In genomic region chr17:80906364-80907259, GRCh38 we compare ENCODE assay signal across 21 cellular contexts.
DNase-seq lines count a peak whose midpoint lies in the region; ATAC-seq and TF ChIP-seq lines count a peak whose summit lies in the region.
"Had no signal": no experiment of that assay in that cellular context is flagged by ENCODE, and none has a peak within 500 bp of the region (broad histone marks: within the 10 kb centered on the region; RNA-seq: fewer than 3 reads in every experiment).

No MANE protein-coding gene starts in this region.

- H3K4me3 Mint-ChIP-seq in activated T-helper 17 cell treated with anti-CD3 and anti-CD28 coated beads, Interleukin-2, amount 50 U/mL, for 72 hours = no peak overlapping the region
- no peak overlapping the region for H3K4me3 Mint-ChIP-seq in neural crest cell
- H3K4me3 Mint-ChIP-seq: CD14-positive monocyte had no signal

- ATAC-seq in Right ventricle myocardium inferior (peak; percentile 10), left ventricle myocardium superior (no peak), HG02588 (IDR thresholded peaks at IDR 0.05; ENCODE audit: unreplicated experiment) (no peak)
- peak; percentile 27 for ATAC-seq in activated T-helper 17 cell treated with anti-CD3 and anti-CD28 coated beads, Interleukin-2, amount 50 U/mL, for 72 hours (replicated peaks)
- ATAC-seq: HCT116 had no signal

- intact Hi-C loops in Right ventricle myocardium inferior (cut with DNase I) (no loop called here), left ventricle myocardium superior (cut with micrococcal nuclease) (no loop called here)

- H3K36me3 Mint-ChIP-seq in activated T-helper 17 cell treated with anti-CD3 and anti-CD28 coated beads, Interleukin-2, amount 50 U/mL, for 72 hours (ENCODE audit: low read depth) = peaks cover 100% of the 10 kb centered on the region
- peaks cover 3% of the 10 kb centered on the region for H3K36me3 Mint-ChIP-seq in neural crest cell (ENCODE audit: low read depth)

- no peak for DNase-seq in Right ventricle myocardium inferior (ENCODE audit: missing footprints)
- DNase-seq in left ventricle myocardium superior = no peak
- DNase-seq in neural crest cell (ENCODE audit: low read depth, low spot score) = no peak
- no peak for DNase-seq in central memory CD4-positive, alpha-beta T cell
- no peak for DNase-seq in NCI-H146 treated with DMSO at 0.1 percent for 48 hours (lab: John Stamatoyannopoulos, UW; ENCODE audit: unreplicated experiment)
- DNase-seq: 8988T, EL, GF-D8, GOT3, KBM-7, NCI-H1092, NCI-H1436, NCI-H1930, NCI-H2227 treated with DMSO at 0.1 percent for 48 hours, NCI-H510A treated with DMSO at 0.1 percent for 48 hours, NCI-H748 treated with DMSO at 0.1 percent for 48 hours, PC-9 had no signal

- H3K27me3 Mint-ChIP-seq in activated T-helper 17 cell treated with anti-CD3 and anti-CD28 coated beads, Interleukin-2, amount 50 U/mL, for 72 hours = no peaks in the 10 kb centered on the region
- no peaks in the 10 kb centered on the region for H3K27me3 Mint-ChIP-seq in neural crest cell (ENCODE audit: low read depth)

- peaks cover 26% of the 10 kb centered on the region for H3K4me1 Mint-ChIP-seq in activated T-helper 17 cell treated with anti-CD3 and anti-CD28 coated beads, Interleukin-2, amount 50 U/mL, for 72 hours
- peaks cover 12% of the 10 kb centered on the region for H3K4me1 Mint-ChIP-seq in neural crest cell
- H3K4me1 Mint-ChIP-seq: CD14-positive monocyte had no signal

- peak overlapping the region; percentile 72 for H3K27ac Mint-ChIP-seq in activated T-helper 17 cell treated with anti-CD3 and anti-CD28 coated beads, Interleukin-2, amount 50 U/mL, for 72 hours
- H3K27ac Mint-ChIP-seq in neural crest cell (ENCODE audit: unreplicated experiment) = peak overlapping the region; percentile 78

- TF ChIP-seq CTCF in neural crest cell (conservative IDR thresholded peaks at IDR 0.05) = no peak

- no peaks in the 10 kb centered on the region for H3K9me3 Mint-ChIP-seq in activated T-helper 17 cell treated with anti-CD3 and anti-CD28 coated beads, Interleukin-2, amount 50 U/mL, for 72 hours
- no peaks in the 10 kb centered on the region for H3K9me3 Mint-ChIP-seq in neural crest cell

Comparison
In these comparisons a context has a peak if more than half of its experiments do, and no peak if none do; other contexts are left out.
1. ATAC-seq: peak in Right ventricle myocardium inferior (single experiment) and activated T-helper 17 cell treated with anti-CD3 and anti-CD28 coated beads, Interleukin-2, amount 50 U/mL, for 72 hours (single experiment); none in left ventricle myocardium superior (single experiment) and HG02588 (single experiment).